ENCODE assay signal across 28 cellular contexts in the genomic region with DNA sequence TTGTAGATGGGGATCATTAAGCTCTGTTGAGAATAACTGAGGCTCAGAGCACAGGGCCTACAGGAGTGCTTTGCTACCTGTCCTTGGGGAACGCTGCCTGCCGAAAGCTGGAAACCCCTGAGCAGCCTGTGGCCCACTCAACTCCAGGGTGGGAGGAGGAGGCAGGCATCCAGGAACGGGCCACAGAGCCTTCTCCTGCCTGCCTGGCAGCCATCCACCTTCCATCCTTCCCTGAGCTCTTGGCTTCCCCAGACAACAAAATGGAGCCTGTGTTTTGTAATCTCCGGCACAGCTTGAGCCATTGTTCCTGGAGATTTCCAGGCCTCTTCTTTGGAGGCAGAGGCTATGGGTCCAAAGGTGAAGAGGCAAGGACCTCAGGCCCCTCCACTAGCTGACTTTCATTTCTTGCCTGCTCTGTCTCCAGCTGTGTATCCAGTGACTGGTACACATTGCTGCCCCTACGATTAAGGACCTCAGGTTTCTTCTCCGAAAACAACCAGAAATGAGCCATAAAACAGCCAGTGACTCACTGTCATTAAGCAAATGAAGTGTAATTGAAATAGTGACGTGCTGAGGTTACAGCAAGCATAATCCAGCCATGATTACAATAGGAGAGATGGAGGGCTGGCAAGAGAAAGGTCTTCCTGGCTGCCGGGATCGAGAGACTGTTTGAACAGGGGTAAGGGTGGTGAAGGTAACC. TPM values are rescaled to one million over a fixed set of nuclear protein-coding genes. Genes with fewer than 3 reads are reported as not detected.
A peak's percentile ranks its signal among the peaks of the same experiment; 100 is the strongest.
DNase-seq lines count a peak whose midpoint lies in the region; ATAC-seq, FAIRE-seq and TF ChIP-seq lines count a peak whose summit lies in the region.
"Had no signal": no experiment of that assay in that cellular context is flagged by ENCODE, and none has a peak within 500 bp of the region (broad histone marks: within the 10 kb centered on the region; RNA-seq: fewer than 3 reads in every experiment).

No MANE protein-coding gene starts in this region.

- TF ChIP-seq POLR2A in gastrocnemius medialis (IDR thresholded peaks at IDR 0.05): no peak

- no peaks in the 10 kb centered on the region for H3K4me1 ChIP-seq in gastrocnemius medialis
- H3K4me1 ChIP-seq: BE2C, esophagus muscularis mucosa, Peyer's patch, SJSA1, suprapubic skin had no signal

- DNase-seq in NCI-H345 (lab: John Stamatoyannopoulos, UW) (peak; percentile 45), NCI-H345 treated with DMSO at 0.1 percent for 48 hours (lab: John Stamatoyannopoulos, UW; ENCODE audit: unreplicated experiment) (no peak), NCI-H2081 (lab: John Stamatoyannopoulos, UW) (peak; percentile 17 to 79), NOMO-1 treated with DMSO at 0.1 percent for 48 hours (lab: John Stamatoyannopoulos, UW; ENCODE audit: unreplicated experiment) (peak; percentile 35), urothelium cell line (ENCODE audit: low spot score) (no peak), gastrocnemius medialis (no peak)
- no peak for DNase-seq in activated CD8-positive, alpha-beta memory T cell treated with anti-CD3 and anti-CD28 coated beads for 24 hours
- no peak for DNase-seq in stimulated activated CD4-positive, alpha-beta T cell treated with anti-CD3 and anti-CD28 coated beads, Interleukin-15, amount 100 ng/mL, for 24 hours
- DNase-seq: activated CD4-positive, alpha-beta T cell treated with anti-CD3 and anti-CD28 coated beads for 36 hours; activated T-cell treated with anti-CD3 and anti-CD28 coated beads, Interleukin-2, amount 50 U/mL, for 24 hours; BE2C; cortex of kidney; EL; Kasumi-1; NCI-H2171; Peyer's patch; stimulated activated CD4-positive, alpha-beta T cell treated with anti-CD3 and anti-CD28 coated beads, Interleukin-2, amount 100 ng/mL, for 48 hours had no signal

- no peaks in the 10 kb centered on the region for H3K9me3 ChIP-seq in gastrocnemius medialis
- H3K9me3 ChIP-seq: BE2C, esophagus muscularis mucosa, Peyer's patch, SJSA1, suprapubic skin had no signal

- intact Hi-C loops in gastrocnemius medialis (cut with DNase I; ENCODE audit: low total_unique reads): no loop called here

- no peak for ATAC-seq in gastrocnemius medialis
- ATAC-seq: activated CD4-positive, alpha-beta T cell treated with anti-CD3 and anti-CD28 coated beads for 36 hours; HepG2; natural killer cell treated with Interleukin-12 subunit alpha and Interleukin-12 subunit beta and Interleukin-15 and Interleukin-18, amount 100 ng/mL, for 72 hours; stimulated activated memory B cell treated with anti-CD40 and anti-IgM and Interleukin-4, amounts not matched to agents 10 μg/mL and 1 μg/mL and 100 μg/mL, for 72 hours had no signal

- peak; percentile 61 for FAIRE-seq in urothelium cell line (lab: Jason Lieb, UNC)
- FAIRE-seq: bronchial epithelial cell, frontal cortex, HepG2, islet of Langerhans had no signal

- TF ChIP-seq CTCF in gastrocnemius medialis (IDR thresholded peaks at IDR 0.05 in 4 of 5, conservative IDR thresholded peaks at IDR 0.05 in 1 of 5): no peak

- H3K27me3 ChIP-seq in gastrocnemius medialis: peaks cover 0 to 7% (median 0%) of the 10 kb centered on the region in 3 donors
- H3K27me3 ChIP-seq: Peyer's patch had no signal

- in situ Hi-C loops in gastrocnemius medialis (cut with MboI; ENCODE audit: low sequenced_read_pairs in 4 of 4): no loop called here

- no peak overlapping the region for H3K27ac ChIP-seq in gastrocnemius medialis
- H3K27ac ChIP-seq: esophagus muscularis mucosa, Peyer's patch, SJSA1, suprapubic skin had no signal

- H3K36me3 ChIP-seq in gastrocnemius medialis: no peaks in the 10 kb centered on the region
- H3K36me3 ChIP-seq: BE2C, esophagus muscularis mucosa, Peyer's patch, SJSA1, suprapubic skin had no signal

- no peak overlapping the region for H3K4me3 ChIP-seq in gastrocnemius medialis
- H3K4me3 ChIP-seq: esophagus muscularis mucosa, Peyer's patch, SJSA1, suprapubic skin had no signal

RNA-seq across cellular contexts. Expression of a gene that starts 56.5 kb away (rescaled TPM):
- total RNA-seq in gastrocnemius medialis: 1 to 10 TPM in 1 of 4 donors, under 1 TPM in 3; 0.52 to 3.2 (median 0.84) TPM
- total RNA-seq: activated CD4-positive, alpha-beta T cell treated with anti-CD3 and anti-CD28 coated beads for 36 hours; activated CD8-positive, alpha-beta memory T cell treated with anti-CD3 and anti-CD28 coated beads for 36 hours; bronchial epithelial cell; HepG2; natural killer cell treated with Interleukin-12 subunit alpha and Interleukin-12 subunit beta and Interleukin-15 and Interleukin-18, amount 100 ng/mL, for 72 hours; osteoblast; SJSA1 had no signal

Comparison
In these comparisons a context has a peak if more than half of its experiments do, and no peak if none do; other contexts are left out.
1. DNase-seq: peak in NCI-H345 (single experiment), NCI-H2081 (2 of 2) and NOMO-1 treated with DMSO at 0.1 percent for 48 hours (single experiment); none in NCI-H345 treated with DMSO at 0.1 percent for 48 hours (single experiment), urothelium cell line (single experiment), activated CD8-positive, alpha-beta memory T cell treated with anti-CD3 and anti-CD28 coated beads for 24 hours (single experiment), stimulated activated CD4-positive, alpha-beta T cell treated with anti-CD3 and anti-CD28 coated beads, Interleukin-15, amount 100 ng/mL, for 24 hours (single experiment) and gastrocnemius medialis (0 of 2).